12 cellular contexts compared by ENCODE assay signal in genomic region chr11:31815743-31816466, GRCh38. TPM values are rescaled to one million over a fixed set of nuclear protein-coding genes. Genes with fewer than 3 reads are reported as not detected.
DNase-seq lines count a peak whose midpoint lies in the region; ATAC-seq, FAIRE-seq and TF ChIP-seq lines count a peak whose summit lies in the region.
"Had no signal": no experiment of that assay in that cellular context is flagged by ENCODE, and none has a peak within 500 bp of the region (broad histone marks: within the 10 kb centered on the region; RNA-seq: fewer than 3 reads in every experiment).

No MANE protein-coding gene starts in this region.

- H2AFZ ChIP-seq in HepG2 (ENCODE audit: low read length): no peak overlapping the region

- ATAC-seq in HepG2 (no peak), right lobe of liver (no peak), lower lobe of right lung (no peak), GM21825 (IDR thresholded peaks at IDR 0.05; ENCODE audit: unreplicated experiment) (no peak)
- no peak for ATAC-seq in activated T-helper 17 cell treated with anti-CD3 and anti-CD28 coated beads, Interleukin-2, amount 50 U/mL, for 72 hours (replicated peaks)

- no peak overlapping the region for H3K27ac Mint-ChIP-seq in activated T-helper 17 cell treated with anti-CD3 and anti-CD28 coated beads, Interleukin-2, amount 50 U/mL, for 72 hours

- peak overlapping the region; percentile 61 for H3K4me3 Mint-ChIP-seq in activated T-helper 17 cell treated with anti-CD3 and anti-CD28 coated beads, Interleukin-2, amount 50 U/mL, for 72 hours

- H3K4me2 ChIP-seq in HepG2 (ENCODE audit: low read depth, low read length): peak overlapping the region; percentile 18; the same call in 1 of the 2 replicates

- H3K79me2 ChIP-seq in HepG2 (ENCODE audit: insufficient read depth, low read length): no peaks in the 10 kb centered on the region

- H3K9me3 Mint-ChIP-seq in activated T-helper 17 cell treated with anti-CD3 and anti-CD28 coated beads, Interleukin-2, amount 50 U/mL, for 72 hours: no peaks in the 10 kb centered on the region

- H3K36me3 Mint-ChIP-seq in activated T-helper 17 cell treated with anti-CD3 and anti-CD28 coated beads, Interleukin-2, amount 50 U/mL, for 72 hours (ENCODE audit: low read depth): peaks cover 4% of the 10 kb centered on the region

- H3K27ac ChIP-seq in HepG2 (ENCODE audit: extremely low read length, insufficient read depth, low read length) (no peak overlapping the region), right lobe of liver (no peak overlapping the region), lower lobe of right lung (no peak overlapping the region), urinary bladder (ENCODE audit: low read depth) (no peak overlapping the region)

- H3K27me3 ChIP-seq in HepG2 (ENCODE audit: control insufficient read depth in 1 of 2, insufficient read depth in 2 of 2, low read length in 2 of 2) (peaks cover 34 to 97% of the 10 kb centered on the region in 2 experiments), right lobe of liver (peaks cover 47 to 68% of the 10 kb centered on the region in 2 donors), lower lobe of right lung (ENCODE audit: low read depth) (peaks cover 97% of the 10 kb centered on the region)

- H3K4me3 ChIP-seq in HepG2 (replicated peaks in 1 of 3; ENCODE audit: insufficient read depth in 1 of 3, low read depth in 2 of 3, low read length in 3 of 3) (no peak overlapping the region), right lobe of liver (no peak overlapping the region), lower lobe of right lung (peak overlapping the region; percentile 30), urinary bladder (ENCODE audit: low read depth, low read length) (peak overlapping the region; percentile 8)

- H3K4me1 ChIP-seq in HepG2 (ENCODE audit: insufficient read depth, low read length): peaks cover 52% of the 10 kb centered on the region
- H3K4me1 ChIP-seq in right lobe of liver: peaks cover 0 to 45% (median 12%) of the 10 kb centered on the region in 4 donors
- peaks cover 69% of the 10 kb centered on the region for H3K4me1 ChIP-seq in lower lobe of right lung
- H3K4me1 ChIP-seq in urinary bladder (ENCODE audit: insufficient read depth): peaks cover 3% of the 10 kb centered on the region

- no peaks in the 10 kb centered on the region for H3K36me3 ChIP-seq in HepG2 (replicated peaks in 1 of 2; ENCODE audit: control insufficient read depth in 1 of 2, insufficient read depth in 2 of 2, low read length in 2 of 2)
- H3K36me3 ChIP-seq in right lobe of liver: no peaks in the 10 kb centered on the region
- no peaks in the 10 kb centered on the region for H3K36me3 ChIP-seq in lower lobe of right lung
- H3K36me3 ChIP-seq in urinary bladder (ENCODE audit: insufficient read depth): no peaks in the 10 kb centered on the region

- peaks cover 40% of the 10 kb centered on the region for H3K27me3 Mint-ChIP-seq in activated T-helper 17 cell treated with anti-CD3 and anti-CD28 coated beads, Interleukin-2, amount 50 U/mL, for 72 hours

- POLR2A ChIA-PET in HepG2 (lab: Yijun Ruan, JAX): no interaction called here

- FAIRE-seq in HepG2 (lab: Jason Lieb, UNC): no peak

- H4K20me1 ChIP-seq in HepG2 (ENCODE audit: insufficient read depth, low read length): peaks cover 4% of the 10 kb centered on the region; the same call in 1 of the 2 replicates

- no peak for TF ChIP-seq CTCF in HepG2 (CRISPR knock-in tag; IDR thresholded peaks at IDR 0.05)
- TF ChIP-seq CTCF in right lobe of liver (IDR thresholded peaks at IDR 0.05): no peak
- TF ChIP-seq CTCF in lower lobe of right lung (IDR thresholded peaks at IDR 0.05): no peak

- H3K4me1 Mint-ChIP-seq in activated T-helper 17 cell treated with anti-CD3 and anti-CD28 coated beads, Interleukin-2, amount 50 U/mL, for 72 hours: peaks cover 22% of the 10 kb centered on the region

- CTCF ChIA-PET in HepG2 (lab: Yijun Ruan, JAX; ENCODE audit: low intra/inter-chr PET ratio, low total read pairs): no interaction called here

- no TSS peak for BruUV-seq in HepG2 (replicated peaks; lab: Mats Ljungman, UMichigan)

- H3K9me3 ChIP-seq in HepG2 (ENCODE audit: low read length) (no peaks in the 10 kb centered on the region), right lobe of liver (no peaks in the 10 kb centered on the region), lower lobe of right lung (no peaks in the 10 kb centered on the region)

- TF ChIP-seq POLR2A in HepG2 (IDR thresholded peaks at IDR 0.05; ENCODE audit: insufficient read depth in 1 of 2, low read depth in 2 of 2, low read length in 2 of 2): no peak
- TF ChIP-seq POLR2A in right lobe of liver (IDR thresholded peaks at IDR 0.05): no peak

- no peak for DNase-seq in HepG2 (ENCODE audit: low spot score)
- no peak for DNase-seq in right lobe of liver
- DNase-seq in lower lobe of right lung: no peak
- DNase-seq in foreskin melanocyte: no peak
- DNase-seq in cortex of kidney (lab: John Stamatoyannopoulos, UW): no peak
- DNase-seq: activated CD8-positive, alpha-beta memory T cell treated with anti-CD3 and anti-CD28 coated beads for 24 hours; DND-41; foreskin fibroblast; NCI-H187 had no signal

- H3K9ac ChIP-seq in HepG2 (ENCODE audit: insufficient read depth, low read depth, low read length): no peak overlapping the region

- intact Hi-C loops in HepG2 (cut with micrococcal nuclease; ENCODE audit: unreplicated experiment) (loop anchor here (10.0 kb wide), 1 partner anchor 311 kb away; the partner anchor contains the start of genes ELP4 and IMMP1L), right lobe of liver (cut with DNase I) (no loop called here), lower lobe of right lung (cut with DNase I) (no loop called here)

- TF ChIP-seq RAD21 in HepG2 (CRISPR knock-in tag; IDR thresholded peaks at IDR 0.05): no peak

- no peak for TF ChIP-seq EP300 in HepG2 (IDR thresholded peaks at IDR 0.05; ENCODE audit: low read depth in 2 of 2, low read length in 2 of 2)
- TF ChIP-seq EP300 in HepG2 (CRISPR knock-in tag; IDR thresholded peaks at IDR 0.05; ENCODE audit: borderline replicate concordance): no peak

- in situ Hi-C loops in HepG2 (cut with HindIII; ENCODE audit: extremely low pct_ligation_motif_present, low pct_unique_long_range_greater_than_20kb): no loop called here

- WGBS in HepG2 (ENCODE audit: low lambda C conversion rate): 62% methylated on average over 32 of the region's 55 CpGs
- 3% methylated on average over 49 of the region's 55 CpGs for WGBS in right lobe of liver (ENCODE audit: insufficient coverage, low coverage, low lambda C conversion rate, missing lambda C conversion rate)
- 2% methylated on average over 55 of the region's 55 CpGs for WGBS in urinary bladder

TF ChIP-seq in HepG2, 621 proteins besides CTCF, POLR2A, EP300 and RAD21 (continues in another document):
- no peak for TF ChIP-seq NFATC3 (CRISPR knock-in tag; IDR thresholded peaks at IDR 0.05)
- TF ChIP-seq CBX2 (IDR thresholded peaks at IDR 0.05; ENCODE audit: low read depth, low read length): 0 out of 2 replicates have a peak, but pooled peaks have one; percentile 6
- TF ChIP-seq CBX2 (CRISPR knock-in tag; IDR thresholded peaks at IDR 0.05; ENCODE audit: low read depth): no peak
- no peak for TF ChIP-seq CREB3 (CRISPR knock-in tag; IDR thresholded peaks at IDR 0.05)
- TF ChIP-seq MED1 (CRISPR knock-in tag; IDR thresholded peaks at IDR 0.05): no peak
- no peak for TF ChIP-seq ZNF335 (CRISPR knock-in tag; IDR thresholded peaks at IDR 0.05)

RNA-seq across cellular contexts. Expression of gene PAX6, which starts 4.8 kb away (rescaled TPM):
- total RNA-seq in HepG2 (2016; rRNA removed; fragmentation: Illumina TruSeq; extraction: Trizol) (0.15 TPM in 1 of 2 replicates, not detected in the other), right lobe of liver (not detected), lower lobe of right lung (not detected), urinary bladder (not detected)
- total RNA-seq in HepG2 (2016; cell fraction: cytosol; rRNA removed; fragmentation: Illumina TruSeq; extraction: Trizol; ENCODE audit: low read depth): 0.20 TPM in 1 of 2 replicates, not detected in the other
- total RNA-seq in HepG2 (2016; cell fraction: insoluble cytoplasmic fraction; rRNA removed; fragmentation: Illumina TruSeq; extraction: Trizol): 0.15 TPM in 1 of 2 replicates, not detected in the other
- 0.19 and 0.21 TPM in 2 replicates for total RNA-seq in HepG2 (2016; cell fraction: membrane; rRNA removed; fragmentation: Illumina TruSeq; extraction: Trizol)
- 0.28 TPM in 1 of 2 replicates, not detected in the other for total RNA-seq in HepG2 (2016; cell fraction: nucleus; rRNA removed; fragmentation: Illumina TruSeq; extraction: Trizol)
- polyA plus RNA-seq in HepG2 (2011; rRNA removed) (0.67 and 1.1 TPM in 2 replicates), urinary bladder (not detected)
- polyA plus RNA-seq in HepG2 (2011; cell fraction: cytosol; rRNA removed): 0.79 and 0.93 TPM in 2 replicates
- 2.4 and 2.6 TPM in 2 replicates for polyA plus RNA-seq in HepG2 (2011; cell fraction: nucleus; rRNA removed)
- polyA plus RNA-seq in HepG2 (2012): 0.09 and 0.31 TPM in 2 replicates
- 0.29 TPM in 1 of 2 replicates, not detected in the other for polyA plus RNA-seq in HepG2 (2016; cell fraction: cytosol; fragmentation: Illumina TruSeq; extraction: Trizol; ENCODE audit: low read depth)
- 0.34 TPM in 1 of 2 replicates, not detected in the other for polyA plus RNA-seq in HepG2 (2016; cell fraction: insoluble cytoplasmic fraction; fragmentation: Illumina TruSeq; extraction: Trizol; ENCODE audit: low read depth)
- 0.21 TPM in 1 of 2 replicates, not detected in the other for polyA plus RNA-seq in HepG2 (2016; cell fraction: membrane; fragmentation: Illumina TruSeq; extraction: Trizol; ENCODE audit: low read depth)
- polyA plus RNA-seq in HepG2 (2016; cell fraction: nucleus; fragmentation: Illumina TruSeq; extraction: Trizol; ENCODE audit: insufficient read depth, low read depth): 0.31 and 0.36 TPM in 2 replicates
- 2.3 and 18.4 TPM in 2 replicates for polyA minus RNA-seq in HepG2 (2011; rRNA and poly(A)+ RNA removed; ENCODE audit: low replicate concordance)
- 0.69 TPM in 1 of 2 replicates, not detected in the other for polyA minus RNA-seq in HepG2 (2011; cell fraction: cytosol; rRNA and poly(A)+ RNA removed)
- polyA minus RNA-seq in HepG2 (2011; cell fraction: nucleus; rRNA and poly(A)+ RNA removed): 1.5 and 2.3 TPM in 2 replicates
- total RNA-seq in activated T-helper 17 cell treated with anti-CD3 and anti-CD28 coated beads, Interleukin-2, amount 50 U/mL, for 72 hours: not detected

Comparison
In these comparisons a context has a peak if more than half of its experiments do, and no peak if none do; other contexts are left out.
1. H3K4me3 ChIP-seq: peak in lower lobe of right lung (single experiment) and urinary bladder (single experiment); none in HepG2 (0 of 3) and right lobe of liver (0 of 3).